Comparison of ENCODE assay signal across 1 cellular context in the genomic region with DNA sequence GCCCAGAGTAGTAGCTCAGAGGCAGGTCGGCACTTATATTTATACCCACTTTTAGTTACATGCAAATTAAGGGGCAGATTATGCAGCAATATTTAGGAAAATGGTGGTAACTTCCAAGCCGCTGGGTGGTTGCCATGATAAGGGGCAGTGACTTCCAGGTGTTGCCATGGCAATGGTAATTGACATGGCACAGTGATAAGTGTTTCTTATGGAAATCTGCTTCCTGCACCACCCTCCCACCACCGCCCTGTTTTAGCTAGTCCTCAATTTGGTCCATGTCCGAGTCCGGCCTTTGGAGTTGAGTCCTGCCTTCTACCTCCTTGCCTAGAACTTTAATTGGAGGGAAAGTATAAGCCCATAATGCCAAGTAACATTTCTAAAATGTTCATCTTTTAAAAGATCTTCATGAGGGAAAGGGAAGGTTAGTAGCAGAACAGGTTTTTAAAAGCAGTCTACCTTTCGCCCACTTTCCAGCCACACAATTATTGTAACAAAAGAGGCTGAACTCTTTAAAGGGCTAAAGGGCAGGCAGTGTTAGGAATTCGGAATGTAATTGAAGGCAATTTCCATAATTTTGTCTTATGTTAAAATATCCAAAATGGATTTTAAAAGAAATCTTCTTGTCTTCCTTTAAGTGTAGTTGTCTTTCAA.
TF ChIP-seq lines count a peak whose summit lies in the region.

No MANE protein-coding gene starts in this region.

TF ChIP-seq in SK-N-SH, 30 proteins besides CTCF, POLR2A, EP300 and RAD21 (continued from another document):
- TF ChIP-seq JUND (IDR thresholded peaks at IDR 0.05) (no peak), EZH2phosphoT487 (IDR thresholded peaks at IDR 0.05; ENCODE audit: borderline replicate concordance, low read depth) (no peak), TEAD4 (IDR thresholded peaks at IDR 0.05; ENCODE audit: borderline replicate concordance, insufficient read depth) (no peak), YY1 (IDR thresholded peaks at IDR 0.05; ENCODE audit: low read depth) (no peak), TAF1 (IDR thresholded peaks at IDR 0.05; ENCODE audit: borderline replicate concordance, low read depth, low read length) (no peak), RCOR1 (IDR thresholded peaks at IDR 0.05; ENCODE audit: low read length) (no peak)
